ENCODE assay signal across 23 cellular contexts in genomic region chr3:186939536-186939935, GRCh38. TPM values are rescaled to one million over a fixed set of nuclear protein-coding genes. Genes with fewer than 3 reads are reported as not detected.
A peak's percentile ranks its signal among the peaks of the same experiment; 100 is the strongest.
DNase-seq lines count a peak whose midpoint lies in the region; ATAC-seq and TF ChIP-seq lines count a peak whose summit lies in the region.
"Had no signal": no experiment of that assay in that cellular context is flagged by ENCODE, and none has a peak within 500 bp of the region (broad histone marks: within the 10 kb centered on the region; RNA-seq: fewer than 3 reads in every experiment).

No MANE protein-coding gene starts in this region.

- peak overlapping the region; percentile 4 for H3K4me3 ChIP-seq in OCI-LY1 (ENCODE audit: low read depth, low read length, poor library complexity, severe bottlenecking)
- no peak overlapping the region for H3K4me3 ChIP-seq in right cardiac atrium (ENCODE audit: low read length)
- H3K4me3 ChIP-seq in gastrocnemius medialis, result no peak overlapping the region
- H3K4me3 ChIP-seq: A549, esophagus muscularis mucosa, gastroesophageal sphincter, K562, smooth muscle cell had no signal

- H3K4me1 ChIP-seq in OCI-LY1 (ENCODE audit: insufficient read depth, low read length, severe bottlenecking), result peaks cover 64% of the 10 kb centered on the region
- H3K4me1 ChIP-seq in right cardiac atrium (ENCODE audit: control insufficient read depth, insufficient read depth, low read length), result peaks cover 15% of the 10 kb centered on the region
- peaks cover 34 to 43% of the 10 kb centered on the region in 2 donors for H3K4me1 ChIP-seq in gastrocnemius medialis
- H3K4me1 ChIP-seq: A549 had no signal

- H3K36me3 ChIP-seq in OCI-LY1 (ENCODE audit: insufficient read depth, low read length) (peaks cover 59% of the 10 kb centered on the region), gastrocnemius medialis (peaks cover 0 to 6% of the 10 kb centered on the region in 2 donors)

- peaks cover 56% of the 10 kb centered on the region for H3K36me3 Mint-ChIP-seq in activated CD4-positive, alpha-beta T cell treated with anti-CD3 and anti-CD28 coated beads, Interleukin-2, amount 10 ng/mL, durations not matched to agents 7 days and 5 days (ENCODE audit: low read depth)
- peaks cover 52% of the 10 kb centered on the region for H3K36me3 Mint-ChIP-seq in activated naive CD4-positive, alpha-beta T cell treated with anti-CD3 and anti-CD28 coated beads, Interleukin-2, amount 10 ng/mL, durations not matched to agents 7 days and 5 days

- H3K27ac Mint-ChIP-seq in activated CD4-positive, alpha-beta T cell treated with anti-CD3 and anti-CD28 coated beads, Interleukin-2, amount 10 ng/mL, durations not matched to agents 7 days and 5 days, result peak overlapping the region; percentile 60
- H3K27ac Mint-ChIP-seq in activated naive CD4-positive, alpha-beta T cell treated with anti-CD3 and anti-CD28 coated beads, Interleukin-2, amount 10 ng/mL, durations not matched to agents 7 days and 5 days, result no peak overlapping the region
- H3K27ac Mint-ChIP-seq: activated T-cell treated with anti-CD3 and anti-CD28 coated beads, Interleukin-2, amount 50 U/mL, for 72 hours; HFFc6 had no signal

- peak overlapping the region; percentile 33; the same call in 1 of the 2 replicates for H3K9ac ChIP-seq in OCI-LY1 (ENCODE audit: low read length)

- CTCF ChIA-PET in activated CD4-positive, alpha-beta T cell treated with anti-CD3 and anti-CD28 coated beads, Interleukin-2, amount 10 ng/mL, durations not matched to agents 7 days and 5 days (lab: Charles Lee), result interaction anchor here (0.7 to 1.7 kb wide), 3 partner anchors 9 to 41 kb away, joined by 3 to 4 read pairs (median 4); no protein-coding TSS in a partner anchor
- CTCF ChIA-PET in activated naive CD4-positive, alpha-beta T cell treated with anti-CD3 and anti-CD28 coated beads, Interleukin-2, amount 10 ng/mL, durations not matched to agents 7 days and 5 days (lab: Charles Lee), result no interaction called here

- H3K79me2 ChIP-seq in OCI-LY1 (ENCODE audit: insufficient read depth, low read length), result peaks cover 75% of the 10 kb centered on the region

- ATAC-seq in right cardiac atrium (no peak), gastrocnemius medialis (no peak)
- ATAC-seq: A549; activated T-cell treated with anti-CD3 and anti-CD28 coated beads, Interleukin-2, amount 50 U/mL, for 72 hours; effector memory CD8-positive, alpha-beta T cell; gastroesophageal sphincter; stimulated activated naive CD8-positive, alpha-beta T cell treated with anti-CD3 and anti-CD28 coated beads, Interleukin-15, Interleukin-2, amounts not matched to agents 100 U/mL and 50 U/mL, for 24 hours had no signal

- peaks cover 3% of the 10 kb centered on the region for H3K9me3 Mint-ChIP-seq in activated CD4-positive, alpha-beta T cell treated with anti-CD3 and anti-CD28 coated beads, Interleukin-2, amount 10 ng/mL, durations not matched to agents 7 days and 5 days
- H3K9me3 Mint-ChIP-seq in activated naive CD4-positive, alpha-beta T cell treated with anti-CD3 and anti-CD28 coated beads, Interleukin-2, amount 10 ng/mL, durations not matched to agents 7 days and 5 days, result peaks cover 3% of the 10 kb centered on the region
- H3K9me3 Mint-ChIP-seq: activated T-cell treated with anti-CD3 and anti-CD28 coated beads, Interleukin-2, amount 50 U/mL, for 72 hours; effector memory CD8-positive, alpha-beta T cell; HFFc6 had no signal

- H3F3A ChIP-seq in OCI-LY1 (ENCODE audit: insufficient read depth, low read length), result no peaks in the 10 kb centered on the region

- no peak for DNase-seq in activated CD4-positive, alpha-beta T cell treated with anti-CD3 and anti-CD28 coated beads, Interleukin-2, amount 10 ng/mL, durations not matched to agents 7 days and 5 days
- DNase-seq in activated CD4-positive, alpha-beta T cell treated with anti-CD3 and anti-CD28 coated beads for 48 hours, result no peak
- DNase-seq in right cardiac atrium (no peak), gastrocnemius medialis (no peak), NCI-H345 (lab: John Stamatoyannopoulos, UW) (no peak), occipital lobe (lab: John Stamatoyannopoulos, UW) (no peak)
- DNase-seq in activated naive CD4-positive, alpha-beta T cell treated with anti-CD3 and anti-CD28 coated beads, Interleukin-2, amount 10 ng/mL, durations not matched to agents 7 days and 5 days, result no peak
- DNase-seq: activated CD4-positive, CD25-positive, alpha-beta regulatory T cell; activated T-cell treated with anti-CD3 and anti-CD28 coated beads, Interleukin-2, amount 50 U/mL, for 72 hours; effector memory CD8-positive, alpha-beta T cell; EL; HFFc6; midbrain; NCI-H146; NCI-H524 treated with DMSO at 0.1 percent for 48 hours; stimulated activated naive CD8-positive, alpha-beta T cell treated with anti-CD3 and anti-CD28 coated beads, Interleukin-15, Interleukin-2, amounts not matched to agents 100 U/mL and 50 U/mL, for 24 hours had no signal

- no peak overlapping the region for H2AFZ ChIP-seq in OCI-LY1 (ENCODE audit: low read length)

- H3K27me3 ChIP-seq in OCI-LY1 (ENCODE audit: insufficient read depth, low read length) (no peaks in the 10 kb centered on the region), right cardiac atrium (ENCODE audit: control insufficient read depth, insufficient read depth) (no peaks in the 10 kb centered on the region), gastrocnemius medialis (no peaks in the 10 kb centered on the region)
- H3K27me3 ChIP-seq: esophagus muscularis mucosa, gastroesophageal sphincter had no signal

- H3K27ac ChIP-seq in OCI-LY1 (ENCODE audit: low read depth, low read length, poor library complexity, severe bottlenecking) (peak overlapping the region; percentile 59), right cardiac atrium (ENCODE audit: low read length) (peak overlapping the region; percentile 95), gastrocnemius medialis (peak overlapping the region; percentile 44 to 73 (median 58))
- H3K27ac ChIP-seq: A549, esophagus muscularis mucosa, gastroesophageal sphincter had no signal

- intact Hi-C loops in right cardiac atrium (cut with DNase I), result loop anchor here in 2 of 4 donors (5.0 to 10.0 kb wide), 4 partner anchors 38 to 165 kb away; no protein-coding TSS in a partner anchor
- intact Hi-C loops in gastrocnemius medialis (cut with DNase I; ENCODE audit: low total_unique reads), result loop anchor here (2.0 kb wide), 1 partner anchor 27 kb away; no protein-coding TSS in a partner anchor

- no peak overlapping the region for H3K4me3 Mint-ChIP-seq in activated CD4-positive, alpha-beta T cell treated with anti-CD3 and anti-CD28 coated beads, Interleukin-2, amount 10 ng/mL, durations not matched to agents 7 days and 5 days
- H3K4me3 Mint-ChIP-seq in activated naive CD4-positive, alpha-beta T cell treated with anti-CD3 and anti-CD28 coated beads, Interleukin-2, amount 10 ng/mL, durations not matched to agents 7 days and 5 days, result no peak overlapping the region
- H3K4me3 Mint-ChIP-seq: activated naive CD8-positive, alpha-beta T cell; HFFc6 had no signal

- no peaks in the 10 kb centered on the region for H3K9me3 ChIP-seq in OCI-LY1 (ENCODE audit: low read length)
- H3K9me3 ChIP-seq in right cardiac atrium (ENCODE audit: control insufficient read depth, low read length), result no peaks in the 10 kb centered on the region
- no peaks in the 10 kb centered on the region for H3K9me3 ChIP-seq in gastrocnemius medialis
- H3K9me3 ChIP-seq: A549, esophagus muscularis mucosa, gastroesophageal sphincter had no signal

- TF ChIP-seq CTCF in OCI-LY1 (IDR thresholded peaks at IDR 0.05; ENCODE audit: low read length) (peak; percentile 48; the same call in 1 of the 2 replicates), gastrocnemius medialis (IDR thresholded peaks at IDR 0.05 in 4 of 5, conservative IDR thresholded peaks at IDR 0.05 in 1 of 5) (no peak)

- peak overlapping the region; percentile 35 for H3K4me2 ChIP-seq in OCI-LY1 (ENCODE audit: low read length)
- H3K4me2 ChIP-seq: A549, smooth muscle cell had no signal

- in situ Hi-C loops in gastrocnemius medialis (cut with MboI; ENCODE audit: low sequenced_read_pairs in 4 of 4), result no loop called here

- no peaks in the 10 kb centered on the region for H3K9me2 ChIP-seq in OCI-LY1 (ENCODE audit: low read depth, low read length)

- peaks cover 24% of the 10 kb centered on the region for H3K4me1 Mint-ChIP-seq in activated CD4-positive, alpha-beta T cell treated with anti-CD3 and anti-CD28 coated beads, Interleukin-2, amount 10 ng/mL, durations not matched to agents 7 days and 5 days
- H3K4me1 Mint-ChIP-seq in activated naive CD4-positive, alpha-beta T cell treated with anti-CD3 and anti-CD28 coated beads, Interleukin-2, amount 10 ng/mL, durations not matched to agents 7 days and 5 days, result peaks cover 11% of the 10 kb centered on the region

- H3K27me3 Mint-ChIP-seq in activated CD4-positive, alpha-beta T cell treated with anti-CD3 and anti-CD28 coated beads, Interleukin-2, amount 10 ng/mL, durations not matched to agents 7 days and 5 days, result no peaks in the 10 kb centered on the region
- H3K27me3 Mint-ChIP-seq in activated naive CD4-positive, alpha-beta T cell treated with anti-CD3 and anti-CD28 coated beads, Interleukin-2, amount 10 ng/mL, durations not matched to agents 7 days and 5 days, result no peaks in the 10 kb centered on the region
- H3K27me3 Mint-ChIP-seq: activated naive CD8-positive, alpha-beta T cell; effector memory CD8-positive, alpha-beta T cell had no signal

- no peaks in the 10 kb centered on the region for H4K20me1 ChIP-seq in OCI-LY1 (ENCODE audit: insufficient read depth, low read length)

- POLR2A ChIA-PET in activated CD4-positive, alpha-beta T cell treated with anti-CD3 and anti-CD28 coated beads, Interleukin-2, amount 10 ng/mL, durations not matched to agents 7 days and 5 days (lab: Charles Lee), result no interaction called here

- WGBS in right cardiac atrium, result 86% methylated on average over 5 of the region's 5 CpGs

- TF ChIP-seq POLR2A in gastrocnemius medialis (IDR thresholded peaks at IDR 0.05), result no peak

RNA-seq across cellular contexts. Expression of gene ST6GAL1, which starts 9.2 kb away (rescaled TPM):
- total RNA-seq in activated CD4-positive, alpha-beta T cell treated with anti-CD3 and anti-CD28 coated beads, Interleukin-2, amount 10 ng/mL, durations not matched to agents 7 days and 5 days, result 100 to 1,000 TPM; 145 to 183 TPM
- total RNA-seq in right cardiac atrium, result 10 to 100 TPM; 63.3 to 69.2 (median 65.7) TPM
- polyA plus RNA-seq in right cardiac atrium, result 25.2 TPM
- total RNA-seq in gastrocnemius medialis, result 10 to 100 TPM; 11.1 to 29.8 (median 18.6) TPM
- 39.6 TPM for total RNA-seq in occipital lobe
